ENCODE assay signal across 8 cellular contexts in genomic region chr3:170690133-170690981, GRCh38.
DNase-seq lines count a peak whose midpoint lies in the region; ATAC-seq and TF ChIP-seq lines count a peak whose summit lies in the region.

No MANE protein-coding gene starts in this region.

- H3K36me3 ChIP-seq in HUES6 (ENCODE audit: control insufficient read depth, insufficient read depth, low read length) (no peaks in the 10 kb centered on the region; the same call in 1 of the 2 replicates), adipocyte (ENCODE audit: control insufficient read depth, insufficient read depth, low read length, severe bottlenecking) (no peaks in the 10 kb centered on the region)

- peaks cover 0 to 6% of the 10 kb centered on the region in 2 donors for H3K27me3 Mint-ChIP-seq in natural killer cell (ENCODE audit: low read depth in 2 of 2)
- H3K27me3 Mint-ChIP-seq in natural killer cell treated with Interleukin-12 subunit alpha and Interleukin-12 subunit beta and Interleukin-15 and Interleukin-18, amount 100 ng/mL, for 72 hours: peaks cover 6 to 9% of the 10 kb centered on the region in 2 donors

- intact Hi-C loops in natural killer cell (cut with micrococcal nuclease): no loop called here

- POLR2A ChIA-PET in RWPE1 (lab: Yijun Ruan, JAX; ENCODE audit: low non-redundant PET): no interaction called here

- peak in 1 of 3 donors; percentile 33 for ATAC-seq in natural killer cell
- ATAC-seq in natural killer cell treated with Interleukin-12 subunit alpha and Interleukin-12 subunit beta and Interleukin-15 and Interleukin-18, amount 100 ng/mL, for 72 hours: no peak

- H3K4me1 ChIP-seq in HUES6 (ENCODE audit: control insufficient read depth, insufficient read depth, low read length) (peaks cover 12% of the 10 kb centered on the region), adipocyte (ENCODE audit: control insufficient read depth, insufficient read depth, low read length) (peaks cover 13% of the 10 kb centered on the region)

- TF ChIP-seq CTCF in natural killer cell (IDR thresholded peaks at IDR 0.05) (peak; percentile 27), RWPE1 (conservative IDR thresholded peaks at IDR 0.05; ENCODE audit: low read depth) (peak; percentile 22; the same call in 1 of the 2 replicates)

- no peak overlapping the region for H3K4me3 Mint-ChIP-seq in natural killer cell
- no peak overlapping the region for H3K4me3 Mint-ChIP-seq in natural killer cell treated with Interleukin-12 subunit alpha and Interleukin-12 subunit beta and Interleukin-15 and Interleukin-18, amount 100 ng/mL, for 72 hours

- H3K27me3 ChIP-seq in HUES6 (ENCODE audit: control insufficient read depth, insufficient read depth, low read length) (no peaks in the 10 kb centered on the region), adipocyte (replicated peaks; ENCODE audit: control insufficient read depth, insufficient read depth, low read length) (no peaks in the 10 kb centered on the region)

- no peak for DNase-seq in natural killer cell
- DNase-seq in natural killer cell treated with Interleukin-12 subunit alpha and Interleukin-12 subunit beta and Interleukin-15 and Interleukin-18, amount 100 ng/mL, for 72 hours (ENCODE audit: low spot score): no peak
- DNase-seq in RWPE1 (ENCODE audit: low spot score): peak; percentile 24
- DNase-seq in adipocyte (ENCODE audit: low read depth): peak; percentile 52
- DNase-seq in iPS-NIHi11 (ENCODE audit: low spot score): peak; percentile 81
- peak; percentile 5 to 44 (median 26) for DNase-seq in stimulated activated CD4-positive, alpha-beta T cell treated with anti-CD3 and anti-CD28 coated beads, Interleukin-1b, Interleukin-23, amount 100 ng/mL, for 24 hours (ENCODE audit: low read depth in 4 of 4, low spot score in 1 of 4)
- DNase-seq in mesenteric fat pad (ENCODE audit: low spot score): no peak

- H3K36me3 Mint-ChIP-seq in natural killer cell: no peaks in the 10 kb centered on the region
- no peaks in the 10 kb centered on the region for H3K36me3 Mint-ChIP-seq in natural killer cell treated with Interleukin-12 subunit alpha and Interleukin-12 subunit beta and Interleukin-15 and Interleukin-18, amount 100 ng/mL, for 72 hours

- H3K9me3 ChIP-seq in HUES6 (ENCODE audit: control insufficient read depth, insufficient read depth, low read depth, low read length) (no peaks in the 10 kb centered on the region; the same call in 1 of the 2 replicates), adipocyte (ENCODE audit: control insufficient read depth, low read length) (no peaks in the 10 kb centered on the region)

- peak overlapping the region; percentile 50; the same call in 1 of the 2 replicates for H3K27ac ChIP-seq in HUES6 (ENCODE audit: low read depth, low read length)
- H3K27ac ChIP-seq in RWPE1: peak overlapping the region; percentile 91

- CTCF ChIA-PET in RWPE1 (lab: Yijun Ruan, JAX): no interaction called here

- no peaks in the 10 kb centered on the region for H3K9me3 Mint-ChIP-seq in natural killer cell
- no peaks in the 10 kb centered on the region for H3K9me3 Mint-ChIP-seq in natural killer cell treated with Interleukin-12 subunit alpha and Interleukin-12 subunit beta and Interleukin-15 and Interleukin-18, amount 100 ng/mL, for 72 hours

- H3K4me3 ChIP-seq in HUES6 (ENCODE audit: low read depth, low read length) (no peak overlapping the region), adipocyte (ENCODE audit: low read length) (no peak overlapping the region)

- H3K4me1 Mint-ChIP-seq in natural killer cell: no peaks in the 10 kb centered on the region
- H3K4me1 Mint-ChIP-seq in natural killer cell treated with Interleukin-12 subunit alpha and Interleukin-12 subunit beta and Interleukin-15 and Interleukin-18, amount 100 ng/mL, for 72 hours (ENCODE audit: low read depth in 2 of 2): no peaks in the 10 kb centered on the region

- peak overlapping the region; percentile 57 for H3K9ac ChIP-seq in HUES6 (ENCODE audit: low read length)
- H3K9ac ChIP-seq in adipocyte (ENCODE audit: low read length): peak overlapping the region; percentile 39

- H3K27ac Mint-ChIP-seq in natural killer cell: no peak overlapping the region
- H3K27ac Mint-ChIP-seq in natural killer cell treated with Interleukin-12 subunit alpha and Interleukin-12 subunit beta and Interleukin-15 and Interleukin-18, amount 100 ng/mL, for 72 hours: no peak overlapping the region

Comparison
In these comparisons a context has a peak if more than half of its experiments do, and no peak if none do; other contexts are left out.
1. DNase-seq: peak in RWPE1 (single experiment), adipocyte (single experiment), iPS-NIHi11 (single experiment) and stimulated activated CD4-positive, alpha-beta T cell treated with anti-CD3 and anti-CD28 coated beads, Interleukin-1b, Interleukin-23, amount 100 ng/mL, for 24 hours (4 of 4); none in natural killer cell (single experiment), natural killer cell treated with Interleukin-12 subunit alpha and Interleukin-12 subunit beta and Interleukin-15 and Interleukin-18, amount 100 ng/mL, for 72 hours (single experiment) and mesenteric fat pad (single experiment).